ENCODE assay signal across 1 cellular context in the genomic region with DNA sequence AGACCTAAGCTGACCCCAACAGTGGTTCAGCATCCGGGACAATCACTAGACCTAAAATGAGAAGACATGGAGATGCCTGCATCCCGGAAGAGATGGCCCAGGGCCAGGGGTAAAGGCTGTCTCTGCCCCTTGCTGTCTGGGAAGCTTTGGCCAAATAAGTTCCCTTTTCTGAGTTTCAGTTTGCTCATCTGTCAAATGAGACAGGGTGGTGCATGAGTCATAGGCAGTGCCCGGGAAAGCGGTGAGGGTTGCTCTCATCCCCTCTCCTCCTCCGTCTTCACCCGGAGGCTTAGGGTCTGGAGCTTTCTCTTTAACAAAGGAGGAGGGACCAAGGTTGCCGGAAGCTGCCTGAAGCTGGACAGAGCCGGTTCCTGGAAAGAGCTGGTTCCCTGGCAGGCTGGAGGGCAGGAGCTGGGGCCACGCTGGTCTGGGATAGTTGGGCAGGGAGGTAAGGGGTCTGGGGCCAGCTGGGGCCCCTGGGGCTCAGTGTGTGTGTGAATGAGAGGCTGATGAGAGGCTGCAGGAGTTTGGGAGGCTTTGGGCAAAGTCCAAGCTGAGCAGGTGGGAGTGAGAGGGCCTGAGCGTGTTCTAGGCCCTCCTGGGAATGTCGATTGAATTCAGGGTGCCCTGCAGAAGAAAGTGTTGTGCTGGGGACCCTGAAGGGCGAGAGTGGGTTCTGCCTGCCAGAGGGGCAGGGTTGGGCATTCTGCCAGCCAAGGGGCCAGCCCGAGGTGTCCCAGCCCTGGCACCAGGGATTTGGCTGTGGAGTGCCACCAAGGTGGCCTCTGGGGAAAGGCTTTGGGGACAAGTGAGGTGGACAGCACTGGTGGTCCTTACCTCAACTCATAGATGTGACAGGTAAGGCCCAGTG.
TF ChIP-seq lines count a peak whose summit lies in the region.

SDSL (plus strand) TSS at position 351 of the 871 bp plus-strand sequence. CDS start 5,603 bp downstream, outside the sequence.

TF ChIP-seq in K562, 482 proteins besides CTCF, POLR2A, EP300 and RAD21 (continued from another document and continues in another):
- TF ChIP-seq DLX4 (CRISPR knock-in tag; IDR thresholded peaks at IDR 0.05) (no peak), TRIM24 (IDR thresholded peaks at IDR 0.05) (peak in 1 of 2 experiments; percentile 40; a peak in 1 of 4 replicates), EP400 (IDR thresholded peaks at IDR 0.05) (peak; percentile 88), SIX5 (IDR thresholded peaks at IDR 0.05; ENCODE audit: borderline replicate concordance in 1 of 2, insufficient read depth in 1 of 2, low read depth in 1 of 2, low read length in 2 of 2) (no peak), ESRRA (IDR thresholded peaks at IDR 0.05; ENCODE audit: borderline replicate concordance, low read depth) (0 out of 2 replicates have a peak, but pooled peaks have one; percentile 40), KHSRP (IDR thresholded peaks at IDR 0.05) (no peak), HNRNPUL1 (IDR thresholded peaks at IDR 0.05; ENCODE audit: low read length) (no peak), BRD4 (IDR thresholded peaks at IDR 0.05) (peak; percentile 89; the same call in 1 of the 2 replicates), MYBL2 (IDR thresholded peaks at IDR 0.05; ENCODE audit: low read depth) (no peak), MYBL2 (CRISPR knock-in tag; IDR thresholded peaks at IDR 0.05; ENCODE audit: borderline replicate concordance) (no peak), MBD2 (IDR thresholded peaks at IDR 0.05; ENCODE audit: borderline replicate concordance, low read depth) (peak; percentile 54; the same call in 1 of the 2 replicates), PCBP1 (IDR thresholded peaks at IDR 0.05; ENCODE audit: low read depth, low read length, poor library complexity, severe bottlenecking) (no peak), SUPT5H (IDR thresholded peaks at IDR 0.05) (peak; percentile 94), RHOXF2B (CRISPR knock-in tag; conservative IDR thresholded peaks at IDR 0.05) (no peak), ZFP30 (CRISPR knock-in tag; IDR thresholded peaks at IDR 0.05; ENCODE audit: borderline replicate concordance) (no peak), HOXB6 (CRISPR knock-in tag; IDR thresholded peaks at IDR 0.05; ENCODE audit: borderline replicate concordance) (no peak), GABPB1 (CRISPR knock-in tag; IDR thresholded peaks at IDR 0.05) (peak; percentile 68; the same call in 1 of the 2 replicates), ZKSCAN3 (CRISPR knock-in tag; IDR thresholded peaks at IDR 0.05) (no peak), RFX5 (IDR thresholded peaks at IDR 0.05; ENCODE audit: low read depth, low read length) (no peak), SAP30 (IDR thresholded peaks at IDR 0.05; ENCODE audit: borderline replicate concordance, insufficient read depth, low read depth, low read length, poor library complexity, severe bottlenecking) (no peak), CBX5 (IDR thresholded peaks at IDR 0.05; ENCODE audit: borderline replicate concordance, low read depth) (no peak), HNRNPK (IDR thresholded peaks at IDR 0.05; ENCODE audit: low read depth, low read length, poor library complexity, severe bottlenecking) (no peak), ZNF586 (CRISPR knock-in tag; conservative IDR thresholded peaks at IDR 0.05) (no peak), FOXM1 (IDR thresholded peaks at IDR 0.05; ENCODE audit: low read depth) (no peak; the same call in 1 of the 2 replicates), FOXM1 (CRISPR knock-in tag; IDR thresholded peaks at IDR 0.05; ENCODE audit: low read depth) (no peak), ZNF79 (CRISPR knock-in tag; IDR thresholded peaks at IDR 0.05; ENCODE audit: low read depth) (no peak), WHSC1 (IDR thresholded peaks at IDR 0.05; ENCODE audit: low read length) (no peak), POLR2H (tag; IDR thresholded peaks at IDR 0.05; ENCODE audit: low read depth) (peak; percentile 83), CBX1 (IDR thresholded peaks at IDR 0.05; ENCODE audit: low read depth) (no peak), NR2C1 (IDR thresholded peaks at IDR 0.05) (no peak), NR2C1 (tag; IDR thresholded peaks at IDR 0.05) (peak; percentile 7; the same call in 1 of the 2 replicates), ATF4 (CRISPR knock-in tag; IDR thresholded peaks at IDR 0.05) (no peak), TEAD2 (tag; IDR thresholded peaks at IDR 0.05) (no peak), MAZ (CRISPR knock-in tag; conservative IDR thresholded peaks at IDR 0.05 in 1 of 2, IDR thresholded peaks at IDR 0.05 in 1 of 2) (peak; percentile 43 to 52; a peak in 2 of 4 replicates), SRSF1 (IDR thresholded peaks at IDR 0.05; ENCODE audit: low read depth, low read length) (no peak), LCOR (CRISPR knock-in tag; IDR thresholded peaks at IDR 0.05) (peak; percentile 72; the same call in 1 of the 2 replicates), RAD51 (IDR thresholded peaks at IDR 0.05; ENCODE audit: borderline replicate concordance, low read depth) (no peak), ZNF124 (CRISPR knock-in tag; IDR thresholded peaks at IDR 0.05) (no peak), SREBF1 (IDR thresholded peaks at IDR 0.05; ENCODE audit: borderline replicate concordance, low read depth, low read length) (no peak), ILF3 (IDR thresholded peaks at IDR 0.05; ENCODE audit: borderline replicate concordance) (no peak), HNRNPLL (IDR thresholded peaks at IDR 0.05; ENCODE audit: low read depth, low read length, poor library complexity, severe bottlenecking) (no peak)
- TF ChIP-seq, protein P1, sequence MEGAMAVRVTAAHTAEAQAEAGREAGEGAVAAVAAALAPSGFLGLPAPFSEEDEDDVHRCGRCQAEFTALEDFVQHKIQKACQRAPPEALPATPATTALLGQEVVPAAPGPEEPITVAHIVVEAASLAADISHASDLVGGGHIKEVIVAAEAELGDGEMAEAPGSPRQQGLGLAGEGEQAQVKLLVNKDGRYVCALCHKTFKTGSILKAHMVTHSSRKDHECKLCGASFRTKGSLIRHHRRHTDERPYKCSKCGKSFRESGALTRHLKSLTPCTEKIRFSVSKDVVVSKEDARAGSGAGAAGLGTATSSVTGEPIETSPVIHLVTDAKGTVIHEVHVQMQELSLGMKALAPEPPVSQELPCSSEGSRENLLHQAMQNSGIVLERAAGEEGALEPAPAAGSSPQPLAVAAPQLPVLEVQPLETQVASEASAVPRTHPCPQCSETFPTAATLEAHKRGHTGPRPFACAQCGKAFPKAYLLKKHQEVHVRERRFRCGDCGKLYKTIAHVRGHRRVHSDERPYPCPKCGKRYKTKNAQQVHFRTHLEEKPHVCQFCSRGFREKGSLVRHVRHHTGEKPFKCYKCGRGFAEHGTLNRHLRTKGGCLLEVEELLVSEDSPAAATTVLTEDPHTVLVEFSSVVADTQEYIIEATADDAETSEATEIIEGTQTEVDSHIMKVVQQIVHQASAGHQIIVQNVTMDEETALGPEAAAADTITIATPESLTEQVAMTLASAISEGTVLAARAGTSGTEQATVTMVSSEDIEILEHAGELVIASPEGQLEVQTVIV (CRISPR knock-in tag; IDR thresholded peaks at IDR 0.05; ENCODE audit: borderline replicate concordance): no peak
- TF ChIP-seq, protein P2, sequence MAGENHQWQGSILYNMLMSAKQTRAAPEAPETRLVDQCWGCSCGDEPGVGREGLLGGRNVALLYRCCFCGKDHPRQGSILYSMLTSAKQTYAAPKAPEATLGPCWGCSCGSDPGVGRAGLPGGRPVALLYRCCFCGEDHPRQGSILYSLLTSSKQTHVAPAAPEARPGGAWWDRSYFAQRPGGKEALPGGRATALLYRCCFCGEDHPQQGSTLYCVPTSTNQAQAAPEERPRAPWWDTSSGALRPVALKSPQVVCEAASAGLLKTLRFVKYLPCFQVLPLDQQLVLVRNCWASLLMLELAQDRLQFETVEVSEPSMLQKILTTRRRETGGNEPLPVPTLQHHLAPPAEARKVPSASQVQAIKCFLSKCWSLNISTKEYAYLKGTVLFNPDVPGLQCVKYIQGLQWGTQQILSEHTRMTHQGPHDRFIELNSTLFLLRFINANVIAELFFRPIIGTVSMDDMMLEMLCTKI (IDR thresholded peaks at IDR 0.05; ENCODE audit: partially characterized antibody): no peak
- TF ChIP-seq, protein P3, sequence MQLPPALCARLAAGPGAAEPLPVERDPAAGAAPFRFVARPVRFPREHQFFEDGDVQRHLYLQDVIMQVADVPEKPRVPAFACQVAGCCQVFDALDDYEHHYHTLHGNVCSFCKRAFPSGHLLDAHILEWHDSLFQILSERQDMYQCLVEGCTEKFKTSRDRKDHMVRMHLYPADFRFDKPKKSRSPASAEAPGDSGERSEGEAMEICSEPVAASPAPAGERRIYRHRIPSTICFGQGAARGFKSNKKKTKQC (CRISPR knock-in tag; IDR thresholded peaks at IDR 0.05): no peak; the same call in 1 of the 2 replicates
- TF ChIP-seq, protein P4, sequence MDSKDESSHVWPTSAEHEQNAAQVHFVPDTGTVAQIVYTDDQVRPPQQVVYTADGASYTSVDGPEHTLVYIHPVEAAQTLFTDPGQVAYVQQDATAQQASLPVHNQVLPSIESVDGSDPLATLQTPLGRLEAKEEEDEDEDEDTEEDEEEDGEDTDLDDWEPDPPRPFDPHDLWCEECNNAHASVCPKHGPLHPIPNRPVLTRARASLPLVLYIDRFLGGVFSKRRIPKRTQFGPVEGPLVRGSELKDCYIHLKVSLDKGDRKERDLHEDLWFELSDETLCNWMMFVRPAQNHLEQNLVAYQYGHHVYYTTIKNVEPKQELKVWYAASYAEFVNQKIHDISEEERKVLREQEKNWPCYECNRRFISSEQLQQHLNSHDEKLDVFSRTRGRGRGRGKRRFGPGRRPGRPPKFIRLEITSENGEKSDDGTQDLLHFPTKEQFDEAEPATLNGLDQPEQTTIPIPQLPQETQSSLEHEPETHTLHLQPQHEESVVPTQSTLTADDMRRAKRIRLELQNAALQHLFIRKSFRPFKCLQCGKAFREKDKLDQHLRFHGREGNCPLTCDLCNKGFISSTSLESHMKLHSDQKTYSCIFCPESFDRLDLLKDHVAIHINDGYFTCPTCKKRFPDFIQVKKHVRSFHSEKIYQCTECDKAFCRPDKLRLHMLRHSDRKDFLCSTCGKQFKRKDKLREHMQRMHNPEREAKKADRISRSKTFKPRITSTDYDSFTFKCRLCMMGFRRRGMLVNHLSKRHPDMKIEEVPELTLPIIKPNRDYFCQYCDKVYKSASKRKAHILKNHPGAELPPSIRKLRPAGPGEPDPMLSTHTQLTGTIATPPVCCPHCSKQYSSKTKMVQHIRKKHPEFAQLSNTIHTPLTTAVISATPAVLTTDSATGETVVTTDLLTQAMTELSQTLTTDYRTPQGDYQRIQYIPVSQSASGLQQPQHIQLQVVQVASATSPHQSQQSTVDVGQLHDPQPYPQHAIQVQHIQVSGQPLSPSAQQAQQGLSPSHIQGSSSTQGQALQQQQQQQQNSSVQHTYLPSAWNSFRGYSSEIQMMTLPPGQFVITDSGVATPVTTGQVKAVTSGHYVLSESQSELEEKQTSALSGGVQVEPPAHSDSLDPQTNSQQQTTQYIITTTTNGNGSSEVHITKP (IDR thresholded peaks at IDR 0.05; ENCODE audit: partially characterized antibody): peak; percentile 97
- TF ChIP-seq, protein P5, sequence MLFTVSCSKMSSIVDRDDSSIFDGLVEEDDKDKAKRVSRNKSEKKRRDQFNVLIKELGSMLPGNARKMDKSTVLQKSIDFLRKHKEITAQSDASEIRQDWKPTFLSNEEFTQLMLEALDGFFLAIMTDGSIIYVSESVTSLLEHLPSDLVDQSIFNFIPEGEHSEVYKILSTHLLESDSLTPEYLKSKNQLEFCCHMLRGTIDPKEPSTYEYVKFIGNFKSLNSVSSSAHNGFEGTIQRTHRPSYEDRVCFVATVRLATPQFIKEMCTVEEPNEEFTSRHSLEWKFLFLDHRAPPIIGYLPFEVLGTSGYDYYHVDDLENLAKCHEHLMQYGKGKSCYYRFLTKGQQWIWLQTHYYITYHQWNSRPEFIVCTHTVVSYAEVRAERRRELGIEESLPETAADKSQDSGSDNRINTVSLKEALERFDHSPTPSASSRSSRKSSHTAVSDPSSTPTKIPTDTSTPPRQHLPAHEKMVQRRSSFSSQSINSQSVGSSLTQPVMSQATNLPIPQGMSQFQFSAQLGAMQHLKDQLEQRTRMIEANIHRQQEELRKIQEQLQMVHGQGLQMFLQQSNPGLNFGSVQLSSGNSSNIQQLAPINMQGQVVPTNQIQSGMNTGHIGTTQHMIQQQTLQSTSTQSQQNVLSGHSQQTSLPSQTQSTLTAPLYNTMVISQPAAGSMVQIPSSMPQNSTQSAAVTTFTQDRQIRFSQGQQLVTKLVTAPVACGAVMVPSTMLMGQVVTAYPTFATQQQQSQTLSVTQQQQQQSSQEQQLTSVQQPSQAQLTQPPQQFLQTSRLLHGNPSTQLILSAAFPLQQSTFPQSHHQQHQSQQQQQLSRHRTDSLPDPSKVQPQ (CRISPR knock-in tag; IDR thresholded peaks at IDR 0.05; ENCODE audit: borderline replicate concordance): no peak
- TF ChIP-seq, protein P6, sequence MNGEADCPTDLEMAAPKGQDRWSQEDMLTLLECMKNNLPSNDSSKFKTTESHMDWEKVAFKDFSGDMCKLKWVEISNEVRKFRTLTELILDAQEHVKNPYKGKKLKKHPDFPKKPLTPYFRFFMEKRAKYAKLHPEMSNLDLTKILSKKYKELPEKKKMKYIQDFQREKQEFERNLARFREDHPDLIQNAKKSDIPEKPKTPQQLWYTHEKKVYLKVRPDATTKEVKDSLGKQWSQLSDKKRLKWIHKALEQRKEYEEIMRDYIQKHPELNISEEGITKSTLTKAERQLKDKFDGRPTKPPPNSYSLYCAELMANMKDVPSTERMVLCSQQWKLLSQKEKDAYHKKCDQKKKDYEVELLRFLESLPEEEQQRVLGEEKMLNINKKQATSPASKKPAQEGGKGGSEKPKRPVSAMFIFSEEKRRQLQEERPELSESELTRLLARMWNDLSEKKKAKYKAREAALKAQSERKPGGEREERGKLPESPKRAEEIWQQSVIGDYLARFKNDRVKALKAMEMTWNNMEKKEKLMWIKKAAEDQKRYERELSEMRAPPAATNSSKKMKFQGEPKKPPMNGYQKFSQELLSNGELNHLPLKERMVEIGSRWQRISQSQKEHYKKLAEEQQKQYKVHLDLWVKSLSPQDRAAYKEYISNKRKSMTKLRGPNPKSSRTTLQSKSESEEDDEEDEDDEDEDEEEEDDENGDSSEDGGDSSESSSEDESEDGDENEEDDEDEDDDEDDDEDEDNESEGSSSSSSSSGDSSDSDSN (IDR thresholded peaks at IDR 0.05; ENCODE audit: borderline replicate concordance in 1 of 2, low read depth in 2 of 2, low read length in 2 of 2): peak; percentile 47 to 91; a peak in 2 of 4 replicates
